ENCODE assay signal across 1 cellular context in genomic region chr10:123034332-123034731, GRCh38.
TF ChIP-seq lines count a peak whose summit lies in the region.

No MANE protein-coding gene starts in this region.

TF ChIP-seq in HepG2, 621 proteins besides CTCF, POLR2A, EP300 and RAD21 (continued from another document):
- TF ChIP-seq ZNF574 (CRISPR knock-in tag; IDR thresholded peaks at IDR 0.05): no peak
